Comparison of ENCODE assay signal across 16 cellular contexts in the genomic region with DNA sequence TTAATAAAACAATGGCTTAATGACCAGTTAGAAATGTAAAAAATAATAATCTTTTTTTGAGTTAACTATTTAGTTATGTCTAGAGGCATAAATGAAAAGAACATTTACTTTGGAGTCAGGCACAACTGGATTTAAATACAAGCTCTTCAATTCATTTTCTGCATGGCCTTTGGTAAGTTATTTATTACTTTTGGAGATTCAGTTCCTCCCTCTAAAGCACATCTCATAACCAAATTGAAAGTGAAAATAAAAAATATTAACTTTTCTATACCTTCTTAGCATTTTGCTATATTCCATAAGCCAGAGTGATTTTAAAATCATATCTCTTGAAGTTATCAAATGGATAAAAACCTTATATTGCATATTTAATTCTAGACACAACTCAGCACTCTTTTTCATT.
DNase-seq lines count a peak whose midpoint lies in the region; ATAC-seq and TF ChIP-seq lines count a peak whose summit lies in the region.
"Had no signal": no experiment of that assay in that cellular context is flagged by ENCODE, and none has a peak within 500 bp of the region (broad histone marks: within the 10 kb centered on the region; RNA-seq: fewer than 3 reads in every experiment).

No MANE protein-coding gene starts in this region.

- H4K20me1 ChIP-seq in MM.1S (ENCODE audit: insufficient read depth, low read length) (no peaks in the 10 kb centered on the region), SK-N-SH (ENCODE audit: insufficient read depth) (no peaks in the 10 kb centered on the region)
- H4K20me1 ChIP-seq: BLaER1 had no signal

- H3K4me1 Mint-ChIP-seq in activated T-cell treated with anti-CD3 and anti-CD28 coated beads, Interleukin-2, amount 50 U/mL, for 4 hours (ENCODE audit: low read depth), result no peaks in the 10 kb centered on the region

- no peak overlapping the region for H2AFZ ChIP-seq in MM.1S (ENCODE audit: low read length)
- no peak overlapping the region for H2AFZ ChIP-seq in SK-N-SH (ENCODE audit: low read depth)

- H3K4me3 ChIP-seq in MM.1S (ENCODE audit: low read length), result no peak overlapping the region
- no peak overlapping the region for H3K4me3 ChIP-seq in SK-N-SH (ENCODE audit: low read depth in 2 of 2, low read length in 1 of 2)
- H3K4me3 ChIP-seq: BLaER1, MG63 had no signal

- H3F3A ChIP-seq in MM.1S (ENCODE audit: insufficient read depth, low read length) (no peaks in the 10 kb centered on the region), SK-N-SH (replicated peaks; ENCODE audit: insufficient read depth) (no peaks in the 10 kb centered on the region)

- H3K4me1 ChIP-seq in MM.1S (ENCODE audit: low read length), result no peaks in the 10 kb centered on the region
- no peaks in the 10 kb centered on the region for H3K4me1 ChIP-seq in SK-N-SH (ENCODE audit: control insufficient read depth in 1 of 2, insufficient read depth in 2 of 2, low read depth in 1 of 2, low read length in 1 of 2)
- H3K4me1 ChIP-seq: BLaER1 had no signal

- H3K27ac ChIP-seq in MM.1S (ENCODE audit: low read length) (no peak overlapping the region), SK-N-SH (ENCODE audit: low read depth in 2 of 2, low read length in 1 of 2) (no peak overlapping the region)
- H3K27ac ChIP-seq: BLaER1, brain microvascular endothelial cell had no signal

- no peaks in the 10 kb centered on the region for H3K27me3 ChIP-seq in MM.1S (replicated peaks; ENCODE audit: insufficient read depth, low read length)
- H3K27me3 ChIP-seq in SK-N-SH (ENCODE audit: insufficient read depth), result no peaks in the 10 kb centered on the region
- H3K27me3 ChIP-seq: BLaER1, brain microvascular endothelial cell, MG63 had no signal

- DNase-seq in MM.1S (peak; percentile 26), SK-N-SH (no peak), ACHN (no peak)
- DNase-seq in stimulated activated naive CD4-positive, alpha-beta T cell (lab: John Stamatoyannopoulos, UW), result no peak
- no peak for DNase-seq in activated T-cell treated with anti-CD3 and anti-CD28 coated beads, Interleukin-2, amount 50 U/mL, for 4 hours
- DNase-seq: activated naive CD4-positive, alpha-beta T cell; brain microvascular endothelial cell; DND-41; MG63; NCI-H2171 treated with DMSO at 0.1 percent for 48 hours; right cardiac atrium; SHP77 treated with DMSO at 0.1 percent for 48 hours had no signal

- TF ChIP-seq RAD21 in SK-N-SH (IDR thresholded peaks at IDR 0.05; ENCODE audit: low read length), result no peak

- no peak for TF ChIP-seq CTCF in MM.1S (IDR thresholded peaks at IDR 0.05; ENCODE audit: low read length)
- no peak for TF ChIP-seq CTCF in SK-N-SH (IDR thresholded peaks at IDR 0.05)

- POLR2A ChIA-PET in SK-N-SH (lab: Yijun Ruan, JAX), result no interaction called here

- H3K4me2 ChIP-seq in MM.1S (ENCODE audit: low read depth, low read length) (peak overlapping the region; percentile 31; the same call in 1 of the 2 replicates), SK-N-SH (no peak overlapping the region)
- H3K4me2 ChIP-seq: BLaER1 had no signal

- no peaks in the 10 kb centered on the region for H3K9me2 ChIP-seq in MM.1S (replicated peaks; ENCODE audit: insufficient read depth, low read length)
- no peaks in the 10 kb centered on the region for H3K9me2 ChIP-seq in SK-N-SH

- peaks cover 5% of the 10 kb centered on the region for H3K27me3 Mint-ChIP-seq in activated T-cell treated with anti-CD3 and anti-CD28 coated beads, Interleukin-2, amount 50 U/mL, for 4 hours (ENCODE audit: low read depth)

- H3K36me3 ChIP-seq in MM.1S (replicated peaks; ENCODE audit: insufficient read depth, low read length) (no peaks in the 10 kb centered on the region), SK-N-SH (replicated peaks in 1 of 2; ENCODE audit: control insufficient read depth in 1 of 2, insufficient read depth in 2 of 2, low read length in 1 of 2) (no peaks in the 10 kb centered on the region)
- H3K36me3 ChIP-seq: BLaER1, brain microvascular endothelial cell, MG63 had no signal

- in situ Hi-C loops in ACHN (cut with HindIII; ENCODE audit: low pct_ligation_motif_present, low pct_unique_long_range_greater_than_20kb, low sequenced_read_pairs), result no loop called here

- CTCF ChIA-PET in SK-N-SH (lab: Yijun Ruan, JAX), result no interaction called here

- peaks cover 4% of the 10 kb centered on the region for H3K9me3 Mint-ChIP-seq in activated T-cell treated with anti-CD3 and anti-CD28 coated beads, Interleukin-2, amount 50 U/mL, for 4 hours

- ATAC-seq in GM18873 (IDR thresholded peaks at IDR 0.05; ENCODE audit: low FRiP score, unreplicated experiment), result peak; percentile 90
- peak; percentile 92 for ATAC-seq in GM21423 (IDR thresholded peaks at IDR 0.05; ENCODE audit: unreplicated experiment)
- ATAC-seq in HG02981 (IDR thresholded peaks at IDR 0.05; ENCODE audit: unreplicated experiment), result peak; percentile 96
- ATAC-seq in activated T-cell treated with anti-CD3 and anti-CD28 coated beads, Interleukin-2, amount 50 U/mL, for 4 hours, result no peak
- ATAC-seq: right cardiac atrium had no signal

- no peak overlapping the region for H3K9ac ChIP-seq in MM.1S (ENCODE audit: low read length)
- H3K9ac ChIP-seq in SK-N-SH, result no peak overlapping the region
- H3K9ac ChIP-seq: BLaER1 had no signal

- no peaks in the 10 kb centered on the region for H3K9me3 ChIP-seq in MM.1S (replicated peaks; ENCODE audit: insufficient read depth, low read length)
- no peaks in the 10 kb centered on the region for H3K9me3 ChIP-seq in SK-N-SH
- H3K9me3 ChIP-seq: MG63 had no signal

- no peaks in the 10 kb centered on the region for H3K79me2 ChIP-seq in MM.1S (ENCODE audit: low read length)
- no peaks in the 10 kb centered on the region for H3K79me2 ChIP-seq in SK-N-SH (ENCODE audit: insufficient read depth)

- no peak overlapping the region for H3K4me3 Mint-ChIP-seq in activated T-cell treated with anti-CD3 and anti-CD28 coated beads, Interleukin-2, amount 50 U/mL, for 4 hours

- H3K36me3 Mint-ChIP-seq in activated T-cell treated with anti-CD3 and anti-CD28 coated beads, Interleukin-2, amount 50 U/mL, for 4 hours (ENCODE audit: insufficient read depth), result no peaks in the 10 kb centered on the region

- no peak for TF ChIP-seq EP300 in SK-N-SH (IDR thresholded peaks at IDR 0.05; ENCODE audit: borderline replicate concordance in 1 of 2, low read depth in 1 of 2, low read length in 1 of 2)

TF ChIP-seq in SK-N-SH, 30 proteins besides CTCF, POLR2A, EP300 and RAD21:
- no peak for TF ChIP-seq FOSL2 (IDR thresholded peaks at IDR 0.05; ENCODE audit: borderline replicate concordance, low read depth)
- TF ChIP-seq SMC3 (IDR thresholded peaks at IDR 0.05; ENCODE audit: low read depth, low read length), result no peak
- TF ChIP-seq, protein P1, sequence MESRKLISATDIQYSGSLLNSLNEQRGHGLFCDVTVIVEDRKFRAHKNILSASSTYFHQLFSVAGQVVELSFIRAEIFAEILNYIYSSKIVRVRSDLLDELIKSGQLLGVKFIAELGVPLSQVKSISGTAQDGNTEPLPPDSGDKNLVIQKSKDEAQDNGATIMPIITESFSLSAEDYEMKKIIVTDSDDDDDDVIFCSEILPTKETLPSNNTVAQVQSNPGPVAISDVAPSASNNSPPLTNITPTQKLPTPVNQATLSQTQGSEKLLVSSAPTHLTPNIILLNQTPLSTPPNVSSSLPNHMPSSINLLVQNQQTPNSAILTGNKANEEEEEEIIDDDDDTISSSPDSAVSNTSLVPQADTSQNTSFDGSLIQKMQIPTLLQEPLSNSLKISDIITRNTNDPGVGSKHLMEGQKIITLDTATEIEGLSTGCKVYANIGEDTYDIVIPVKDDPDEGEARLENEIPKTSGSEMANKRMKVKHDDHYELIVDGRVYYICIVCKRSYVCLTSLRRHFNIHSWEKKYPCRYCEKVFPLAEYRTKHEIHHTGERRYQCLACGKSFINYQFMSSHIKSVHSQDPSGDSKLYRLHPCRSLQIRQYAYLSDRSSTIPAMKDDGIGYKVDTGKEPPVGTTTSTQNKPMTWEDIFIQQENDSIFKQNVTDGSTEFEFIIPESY (IDR thresholded peaks at IDR 0.05; ENCODE audit: borderline replicate concordance, low read depth), result no peak
- no peak for TF ChIP-seq RFX5 (IDR thresholded peaks at IDR 0.05; ENCODE audit: low read length)
- TF ChIP-seq RXRA (IDR thresholded peaks at IDR 0.05; ENCODE audit: borderline replicate concordance, low read depth), result no peak
- TF ChIP-seq, protein P2, sequence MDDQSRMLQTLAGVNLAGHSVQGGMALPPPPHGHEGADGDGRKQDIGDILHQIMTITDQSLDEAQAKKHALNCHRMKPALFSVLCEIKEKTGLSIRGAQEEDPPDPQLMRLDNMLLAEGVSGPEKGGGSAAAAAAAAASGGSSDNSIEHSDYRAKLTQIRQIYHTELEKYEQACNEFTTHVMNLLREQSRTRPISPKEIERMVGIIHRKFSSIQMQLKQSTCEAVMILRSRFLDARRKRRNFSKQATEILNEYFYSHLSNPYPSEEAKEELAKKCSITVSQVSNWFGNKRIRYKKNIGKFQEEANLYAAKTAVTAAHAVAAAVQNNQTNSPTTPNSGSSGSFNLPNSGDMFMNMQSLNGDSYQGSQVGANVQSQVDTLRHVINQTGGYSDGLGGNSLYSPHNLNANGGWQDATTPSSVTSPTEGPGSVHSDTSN (IDR thresholded peaks at IDR 0.05), result no peak
TF ChIP-seq in SK-N-SH: peak in this region for 0.

Comparison
In these comparisons a context has a peak if more than half of its experiments do, and no peak if none do; other contexts are left out.
1. ATAC-seq: peak in GM18873 (single experiment), GM21423 (single experiment) and HG02981 (single experiment); none in activated T-cell treated with anti-CD3 and anti-CD28 coated beads, Interleukin-2, amount 50 U/mL, for 4 hours (0 of 2).